In genomic region chr10:73424478-73424877, GRCh38 we compare ENCODE assay signal across 1 cellular context.
TF ChIP-seq lines count a peak whose summit lies in the region.

No MANE protein-coding gene starts in this region.

TF ChIP-seq in HepG2, 621 proteins besides CTCF, POLR2A, EP300 and RAD21 (continued from another document):
- no peak for TF ChIP-seq HMGXB3 (CRISPR knock-in tag; IDR thresholded peaks at IDR 0.05; ENCODE audit: borderline replicate concordance)
- no peak for TF ChIP-seq FOXA1 (IDR thresholded peaks at IDR 0.05)
- TF ChIP-seq FOXA1 (CRISPR knock-in tag; IDR thresholded peaks at IDR 0.05), result no peak
- no peak for TF ChIP-seq ZNF556 (CRISPR knock-in tag; IDR thresholded peaks at IDR 0.05; ENCODE audit: borderline replicate concordance)
- no peak for TF ChIP-seq ZFP1 (CRISPR knock-in tag; IDR thresholded peaks at IDR 0.05)
- no peak for TF ChIP-seq ZNF430 (CRISPR knock-in tag; IDR thresholded peaks at IDR 0.05)
- TF ChIP-seq HNRNPK (IDR thresholded peaks at IDR 0.05; ENCODE audit: low read depth, low read length, poor library complexity, severe bottlenecking), result no peak
- no peak for TF ChIP-seq IRF1 (CRISPR knock-in tag; IDR thresholded peaks at IDR 0.05; ENCODE audit: low read depth)
- TF ChIP-seq CC2D1A (CRISPR knock-in tag; IDR thresholded peaks at IDR 0.05), result no peak
- TF ChIP-seq HOXA9 (CRISPR knock-in tag; IDR thresholded peaks at IDR 0.05; ENCODE audit: borderline replicate concordance), result no peak
- TF ChIP-seq ZFY (CRISPR knock-in tag; IDR thresholded peaks at IDR 0.05), result no peak
- no peak for TF ChIP-seq SNRNP70 (IDR thresholded peaks at IDR 0.05; ENCODE audit: low read depth, low read length)
- no peak for TF ChIP-seq NR2F1 (CRISPR knock-in tag; IDR thresholded peaks at IDR 0.05)
